Comparison of ENCODE assay signal across 11 cellular contexts in genomic region chr2:184646177-184646576, GRCh38. TPM values are rescaled to one million over a fixed set of nuclear protein-coding genes. Genes with fewer than 3 reads are reported as not detected.
DNase-seq lines count a peak whose midpoint lies in the region; ATAC-seq, FAIRE-seq and TF ChIP-seq lines count a peak whose summit lies in the region.
"Had no signal": no experiment of that assay in that cellular context is flagged by ENCODE, and none has a peak within 500 bp of the region (broad histone marks: within the 10 kb centered on the region; RNA-seq: fewer than 3 reads in every experiment).

No MANE protein-coding gene starts in this region.

- no peaks in the 10 kb centered on the region for H3K27me3 ChIP-seq in MG63

- TF ChIP-seq CTCF in AG10803 (conservative IDR thresholded peaks at IDR 0.05; ENCODE audit: low read length) = no peak
- TF ChIP-seq CTCF in fibroblast of the aortic adventitia (IDR thresholded peaks at IDR 0.05; ENCODE audit: insufficient read depth, low read length) = no peak

- H3K36me3 ChIP-seq in MG63 = no peaks in the 10 kb centered on the region

- ATAC-seq in GM21717 (IDR thresholded peaks at IDR 0.05; ENCODE audit: unreplicated experiment) = peak; percentile 63
- ATAC-seq: T-helper 17 cell had no signal

- FAIRE-seq in GM19239 (lab: Jason Lieb, UNC) = no peak

- H3K4me3 ChIP-seq in AG10803 (ENCODE audit: low read length) (no peak overlapping the region), MG63 (no peak overlapping the region), fibroblast of the aortic adventitia (ENCODE audit: low read depth, low read length) (peak overlapping the region; percentile 2)

- DNase-seq in AG10803 (ENCODE audit: low read depth) = peak; percentile 70
- DNase-seq in MG63 = peak; percentile 26
- DNase-seq in fibroblast of the aortic adventitia (ENCODE audit: low read depth) = peak; percentile 75
- DNase-seq in NCI-H82 treated with DMSO at 0.1 percent for 48 hours (lab: John Stamatoyannopoulos, UW; ENCODE audit: unreplicated experiment) = no peak
- DNase-seq in foreskin melanocyte = no peak
- DNase-seq in effector CD8-positive, alpha-beta T cell (lab: John Stamatoyannopoulos, UW) = no peak
- DNase-seq in GM19239 (ENCODE audit: insufficient read length, low spot score) = no peak
- DNase-seq: CD4-positive, CD25-positive, alpha-beta regulatory T cell; NCI-H1092 treated with DMSO at 0.1 percent for 48 hours; T-helper 17 cell had no signal

- H3K9me3 ChIP-seq in MG63 = peaks cover 9% of the 10 kb centered on the region

RNA-seq across cellular contexts. Expression of gene ZNF804A, which starts 47.8 kb away (rescaled TPM):
- total RNA-seq in MG63 (2014; rRNA removed; shearing (Covaris generic); ENCODE audit: low replicate concordance) = 0.76 and 3.6 TPM in 2 replicates
- 4.7 and 12.9 TPM in 2 replicates for total RNA-seq in fibroblast of the aortic adventitia (ENCODE audit: low replicate concordance)
- total RNA-seq: CD4-positive, CD25-positive, alpha-beta regulatory T cell; T-helper 17 cell had no signal

Comparison
In these comparisons a context has a peak if more than half of its experiments do, and no peak if none do; other contexts are left out.
1. DNase-seq: peak in AG10803 (single experiment), MG63 (single experiment) and fibroblast of the aortic adventitia (single experiment); none in NCI-H82 treated with DMSO at 0.1 percent for 48 hours (single experiment), foreskin melanocyte (single experiment), effector CD8-positive, alpha-beta T cell (single experiment) and GM19239 (single experiment).